8 cellular contexts compared by ENCODE assay signal in genomic region chr3:132417695-132418520, GRCh38. TPM values are rescaled to one million over a fixed set of nuclear protein-coding genes. Genes with fewer than 3 reads are reported as not detected.
A peak's percentile ranks its signal among the peaks of the same experiment; 100 is the strongest.
DNase-seq lines count a peak whose midpoint lies in the region; ATAC-seq and TF ChIP-seq lines count a peak whose summit lies in the region.

No MANE protein-coding gene starts in this region.

- no peak overlapping the region for H2AFZ ChIP-seq in HCT116 (ENCODE audit: low read depth, low read length, poor library complexity, severe bottlenecking)

- peaks cover 0 to 13% of the 10 kb centered on the region in 2 experiments; a peak in 2 of 4 replicates for H3K4me1 ChIP-seq in HCT116 (ENCODE audit: control insufficient read depth in 1 of 2, insufficient read depth in 2 of 2, low read length in 2 of 2)
- peaks cover 4 to 9% of the 10 kb centered on the region in 2 donors for H3K4me1 ChIP-seq in breast epithelium

- no peak for TF ChIP-seq CTCF in HCT116 (IDR thresholded peaks at IDR 0.05 in 2 of 3, conservative IDR thresholded peaks at IDR 0.05 in 1 of 3; ENCODE audit: borderline replicate concordance in 1 of 3, insufficient read depth in 1 of 3, low read depth in 2 of 3, low read length in 2 of 3)
- TF ChIP-seq CTCF in LNCaP clone FGC (IDR thresholded peaks at IDR 0.05; ENCODE audit: control insufficient read depth, extremely low read depth, insufficient read depth) = no peak
- no peak for TF ChIP-seq CTCF in breast epithelium (IDR thresholded peaks at IDR 0.05)

- peak; percentile 37 for DNase-seq in NCI-H1436 (lab: John Stamatoyannopoulos, UW)
- DNase-seq in NCI-H1436 treated with DMSO at 0.1 percent for 48 hours (lab: John Stamatoyannopoulos, UW) = no peak
- no peak for DNase-seq in HCT116 (ENCODE audit: low read depth, low spot score)
- peak; percentile 34 for DNase-seq in LNCaP clone FGC (ENCODE audit: low read depth)
- peak; percentile 55 for DNase-seq in SK-N-MC (ENCODE audit: low read depth, low spot score)
- DNase-seq in breast epithelium (ENCODE audit: low spot score in 2 of 2) = peak in 1 of 2 donors; percentile 24
- peak; percentile 83 for DNase-seq in islet precursor cell
- peak; percentile 15 to 37 (median 20) for DNase-seq in stimulated activated CD4-positive, alpha-beta T cell treated with anti-CD3 and anti-CD28 coated beads, Interleukin-12 subunit alpha, Interleukin-12 subunit beta, amount 100 ng/mL, for 48 hours (ENCODE audit: low read depth in 2 of 3, low spot score in 1 of 3)

- intact Hi-C loops in HCT116 (cut with micrococcal nuclease) = no loop called here
- intact Hi-C loops in breast epithelium (cut with DNase I; ENCODE audit: low total_unique reads) = no loop called here

- H4K20me1 ChIP-seq in HCT116 (ENCODE audit: insufficient read depth) = no peaks in the 10 kb centered on the region

- no peaks in the 10 kb centered on the region for H3K27me3 ChIP-seq in HCT116 (ENCODE audit: insufficient read depth, low read length)
- no peaks in the 10 kb centered on the region for H3K27me3 ChIP-seq in breast epithelium

- no TSS peak for BruUV-seq in HCT116 (replicated peaks; lab: Mats Ljungman, UMichigan)

- no peaks in the 10 kb centered on the region for H3K9me3 ChIP-seq in HCT116 (ENCODE audit: control insufficient read depth in 1 of 2, insufficient read depth in 1 of 2, low read depth in 1 of 2, low read length in 2 of 2)
- H3K9me3 ChIP-seq in SK-N-MC (ENCODE audit: low read depth, low read length) = no peaks in the 10 kb centered on the region
- H3K9me3 ChIP-seq in breast epithelium = no peaks in the 10 kb centered on the region

- TF ChIP-seq RAD21 in HCT116 (IDR thresholded peaks at IDR 0.05; ENCODE audit: low read depth) = no peak

- RAD21 ChIA-PET in HCT116 (lab: Charles Lee; ENCODE audit: low non-redundant PET in 1 of 2, low total read pairs in 2 of 2, uncharacterized antibody in 2 of 2, unreplicated experiment in 2 of 2) = no interaction called here

- CTCF ChIA-PET in HCT116 (lab: Charles Lee) = interaction anchor here (1.0 kb wide), 2 partner anchors 66 to 224 kb away, joined by 3 read pairs; no protein-coding TSS in a partner anchor

- H3K36me3 ChIP-seq in HCT116 (ENCODE audit: control insufficient read depth in 1 of 2, insufficient read depth in 2 of 2, low read length in 2 of 2) (no peaks in the 10 kb centered on the region), SK-N-MC (ENCODE audit: insufficient read depth, low read length) (peaks cover 15% of the 10 kb centered on the region), breast epithelium (no peaks in the 10 kb centered on the region)

- H3K4me3 ChIP-seq in HCT116 (replicated peaks in 1 of 2; ENCODE audit: low read depth in 1 of 2, low read length in 2 of 2) (peak overlapping the region; percentile 91 to 98), LNCaP clone FGC (ENCODE audit: low read depth, low read length) (peak overlapping the region; percentile 100), SK-N-MC (peak overlapping the region; percentile 85), breast epithelium (peak overlapping the region; percentile 68 to 99 (median 95))

- no peaks in the 10 kb centered on the region for H3K9me2 ChIP-seq in HCT116 (ENCODE audit: insufficient read depth)

- peak overlapping the region; percentile 66 for H3K27ac ChIP-seq in HCT116 (ENCODE audit: low read depth, low read length)
- H3K27ac ChIP-seq in SK-N-MC = peak overlapping the region; percentile 54
- peak overlapping the region; percentile 86 to 94 for H3K27ac ChIP-seq in breast epithelium

- H3K4me2 ChIP-seq in HCT116 (ENCODE audit: low read length) = peak overlapping the region; percentile 70

- TF ChIP-seq POLR2A in HCT116 (IDR thresholded peaks at IDR 0.05; ENCODE audit: borderline replicate concordance, extremely low read depth, insufficient read depth, insufficient read length) (no peak), breast epithelium (IDR thresholded peaks at IDR 0.05) (peak; percentile 4)

- H3K9ac ChIP-seq in HCT116 (ENCODE audit: low read length) = peak overlapping the region; percentile 91
- H3K9ac ChIP-seq in SK-N-MC (ENCODE audit: insufficient read length) = peak overlapping the region; percentile 76

- POLR2A ChIA-PET in HCT116 (lab: Charles Lee) = interaction anchor here (0.6 kb wide), 1 partner anchor 31 kb away, joined by 3 read pairs; no protein-coding TSS in a partner anchor

- peak; percentile 75 for ATAC-seq in HCT116

- peaks cover 50% of the 10 kb centered on the region for H3K79me2 ChIP-seq in HCT116 (ENCODE audit: insufficient read depth, low read length)

TF ChIP-seq in HCT116, 20 proteins besides CTCF, POLR2A, EP300 and RAD21:
- TF ChIP-seq SIN3A (IDR thresholded peaks at IDR 0.05; ENCODE audit: low read depth) = no peak
- no peak for TF ChIP-seq SRF (IDR thresholded peaks at IDR 0.05; ENCODE audit: low read depth)
- TF ChIP-seq ZNF274 (IDR thresholded peaks at IDR 0.05; ENCODE audit: low read depth, low read length) = no peak
- no peak for TF ChIP-seq JUND (IDR thresholded peaks at IDR 0.05)
- TF ChIP-seq POLR2AphosphoS5 (IDR thresholded peaks at IDR 0.05; ENCODE audit: low read depth, low read length) = peak; percentile 57
- no peak for TF ChIP-seq ZFX (IDR thresholded peaks at IDR 0.05)
- TF ChIP-seq REST (IDR thresholded peaks at IDR 0.05; ENCODE audit: low read depth) = no peak
- no peak for TF ChIP-seq CBX3 (IDR thresholded peaks at IDR 0.05; ENCODE audit: low read depth)
- TF ChIP-seq ZBTB33 (IDR thresholded peaks at IDR 0.05; ENCODE audit: extremely low read depth, insufficient replicate concordance, low read length) = no peak

RNA-seq across cellular contexts. Expression of gene DNAJC13, which starts 0.6 kb away (rescaled TPM):
- total RNA-seq in HCT116 (2021; ENCODE audit: unreplicated experiment) (28.8 TPM), breast epithelium (10 to 100 TPM; 42.0 to 56.5 (median 53.6) TPM)
- polyA plus RNA-seq in HCT116 (2012) = 7.7 and 8.6 TPM in 2 replicates

Comparison
In these comparisons a context has a peak if more than half of its experiments do, and no peak if none do; other contexts are left out.
1. DNase-seq: peak in NCI-H1436 (single experiment), LNCaP clone FGC (single experiment), SK-N-MC (single experiment), islet precursor cell (single experiment) and stimulated activated CD4-positive, alpha-beta T cell treated with anti-CD3 and anti-CD28 coated beads, Interleukin-12 subunit alpha, Interleukin-12 subunit beta, amount 100 ng/mL, for 48 hours (3 of 3); none in NCI-H1436 treated with DMSO at 0.1 percent for 48 hours (single experiment) and HCT116 (single experiment).
2. Peak in every context shown above with its lines, with median percentiles within 50 percentile points of each other: H3K27ac ChIP-seq and H3K4me3 ChIP-seq.